1 cellular context compared by ENCODE assay signal in genomic region chr6:105808571-105808970, GRCh38.
TF ChIP-seq lines count a peak whose summit lies in the region.

No MANE protein-coding gene starts in this region.

TF ChIP-seq in IMR-90, 13 proteins besides CTCF, POLR2A, EP300 and RAD21 (continued from another document):
- no peak for TF ChIP-seq MAZ (IDR thresholded peaks at IDR 0.05; ENCODE audit: borderline replicate concordance, low read depth, low read length)
- TF ChIP-seq USF2 (IDR thresholded peaks at IDR 0.05; ENCODE audit: low read depth, low read length) = no peak
- TF ChIP-seq MXI1 (IDR thresholded peaks at IDR 0.05; ENCODE audit: borderline replicate concordance, low read depth, low read length) = no peak
